Comparison of ENCODE assay signal across 8 cellular contexts in the genomic region with DNA sequence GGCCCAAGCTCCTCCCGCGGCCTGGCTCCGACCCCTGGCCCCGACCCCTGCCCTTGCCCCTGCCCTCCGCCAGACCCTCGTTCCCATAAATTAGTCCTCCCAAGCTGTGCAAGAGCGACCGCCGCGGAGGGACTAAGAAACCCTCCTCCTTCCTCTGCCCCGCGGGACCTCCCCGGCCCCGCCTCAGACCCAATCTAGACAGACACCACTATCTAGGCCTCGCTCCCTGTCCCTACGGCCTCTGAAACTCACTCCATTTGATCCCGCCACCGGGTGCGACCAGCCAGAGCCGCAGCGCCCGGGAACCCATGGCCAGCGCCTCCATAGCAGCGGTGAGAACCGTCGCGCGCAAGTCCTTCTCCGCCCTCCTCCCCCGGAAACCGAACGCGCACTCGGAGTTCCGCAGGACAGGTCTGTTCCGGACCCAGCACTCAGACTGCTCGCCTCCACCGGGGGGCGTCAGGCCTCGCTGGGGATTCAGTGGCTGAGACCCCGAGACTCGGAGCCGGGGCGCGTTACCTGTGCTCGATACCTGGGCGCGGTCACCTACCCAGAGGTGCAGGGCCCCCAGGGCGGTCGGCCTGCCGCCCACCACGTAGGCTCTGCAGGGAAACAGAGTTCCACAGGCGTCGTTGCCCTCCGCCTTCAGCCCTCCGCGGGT. TPM values are rescaled to one million over a fixed set of nuclear protein-coding genes. Genes with fewer than 3 reads are reported as not detected.
A peak's percentile ranks its signal among the peaks of the same experiment; 100 is the strongest.
DNase-seq lines count a peak whose midpoint lies in the region; ATAC-seq and TF ChIP-seq lines count a peak whose summit lies in the region.

A gene (minus strand): TSS at position 331 of the 661 bp plus-strand sequence. CDS start 6 bp downstream, at position 325.

- no peaks in the 10 kb centered on the region for H3F3A ChIP-seq in GM23338 (replicated peaks; ENCODE audit: low read depth)

- H3K27me3 ChIP-seq in GM23338 (ENCODE audit: insufficient read depth), result no peaks in the 10 kb centered on the region

- peak; percentile 96 for ATAC-seq in GM23338
- peak; percentile 92 for ATAC-seq in activated T-helper 17 cell treated with anti-CD3 and anti-CD28 coated beads, Interleukin-2, amount 50 U/mL, for 72 hours (replicated peaks)
- ATAC-seq in natural killer cell treated with Interleukin-12 subunit alpha and Interleukin-12 subunit beta and Interleukin-15 and Interleukin-18, amount 100 ng/mL, for 72 hours, result peak; percentile 96 to 97
- peak; percentile 95 for ATAC-seq in stimulated activated naive CD8-positive, alpha-beta T cell treated with anti-CD3 and anti-CD28 coated beads, Interleukin-15, Interleukin-2, amounts not matched to agents 100 U/mL and 50 U/mL, for 24 hours

- peaks cover 22% of the 10 kb centered on the region for H3K36me3 ChIP-seq in GM23338 (ENCODE audit: insufficient read depth)

- H3K9me2 ChIP-seq in GM23338 (ENCODE audit: insufficient read depth), result no peaks in the 10 kb centered on the region

- peaks cover 26% of the 10 kb centered on the region for H3K79me2 ChIP-seq in GM23338 (replicated peaks; ENCODE audit: insufficient read depth)

- H2AFZ ChIP-seq in GM23338, result peak within 1 kb of the TSS; percentile 96

- peaks cover 27% of the 10 kb centered on the region for H3K36me3 Mint-ChIP-seq in GM23338 (ENCODE audit: low read depth)
- H3K36me3 Mint-ChIP-seq in activated T-helper 17 cell treated with anti-CD3 and anti-CD28 coated beads, Interleukin-2, amount 50 U/mL, for 72 hours (ENCODE audit: low read depth), result peaks cover 51% of the 10 kb centered on the region
- H3K36me3 Mint-ChIP-seq in natural killer cell treated with Interleukin-12 subunit alpha and Interleukin-12 subunit beta and Interleukin-15 and Interleukin-18, amount 100 ng/mL, for 72 hours, result peaks cover 25% of the 10 kb centered on the region

- no peaks in the 10 kb centered on the region for H3K4me1 ChIP-seq in GM23338 (ENCODE audit: insufficient read depth)

- H3K27ac ChIP-seq in GM23338 (ENCODE audit: low read depth), result peak within 1 kb of the TSS; percentile 91

- peak within 1 kb of the TSS; percentile 100 for H3K27ac Mint-ChIP-seq in GM23338
- peak within 1 kb of the TSS; percentile 98 for H3K27ac Mint-ChIP-seq in activated T-helper 17 cell treated with anti-CD3 and anti-CD28 coated beads, Interleukin-2, amount 50 U/mL, for 72 hours
- H3K27ac Mint-ChIP-seq in natural killer cell treated with Interleukin-12 subunit alpha and Interleukin-12 subunit beta and Interleukin-15 and Interleukin-18, amount 100 ng/mL, for 72 hours, result peak within 1 kb of the TSS; percentile 83 to 92

- peak within 1 kb of the TSS; percentile 93 for H3K4me3 Mint-ChIP-seq in GM23338
- H3K4me3 Mint-ChIP-seq in activated T-helper 17 cell treated with anti-CD3 and anti-CD28 coated beads, Interleukin-2, amount 50 U/mL, for 72 hours, result peak within 1 kb of the TSS; percentile 99
- peak within 1 kb of the TSS; percentile 93 for H3K4me3 Mint-ChIP-seq in natural killer cell treated with Interleukin-12 subunit alpha and Interleukin-12 subunit beta and Interleukin-15 and Interleukin-18, amount 100 ng/mL, for 72 hours

- H4K20me1 ChIP-seq in GM23338 (replicated peaks; ENCODE audit: insufficient read depth), result 0 out of 2 replicates have a peak, but pooled peaks cover 4% of the 10 kb centered on the region

- peak within 1 kb of the TSS; percentile 77 for H3K4me3 ChIP-seq in GM23338

- H3K27me3 Mint-ChIP-seq in GM23338 (ENCODE audit: insufficient read depth, low read depth, poor library complexity), result no peaks in the 10 kb centered on the region
- no peaks in the 10 kb centered on the region for H3K27me3 Mint-ChIP-seq in activated T-helper 17 cell treated with anti-CD3 and anti-CD28 coated beads, Interleukin-2, amount 50 U/mL, for 72 hours
- H3K27me3 Mint-ChIP-seq in natural killer cell treated with Interleukin-12 subunit alpha and Interleukin-12 subunit beta and Interleukin-15 and Interleukin-18, amount 100 ng/mL, for 72 hours, result no peaks in the 10 kb centered on the region

- no peaks in the 10 kb centered on the region for H3K9me3 Mint-ChIP-seq in GM23338
- H3K9me3 Mint-ChIP-seq in activated T-helper 17 cell treated with anti-CD3 and anti-CD28 coated beads, Interleukin-2, amount 50 U/mL, for 72 hours, result no peaks in the 10 kb centered on the region
- H3K9me3 Mint-ChIP-seq in natural killer cell treated with Interleukin-12 subunit alpha and Interleukin-12 subunit beta and Interleukin-15 and Interleukin-18, amount 100 ng/mL, for 72 hours, result no peaks in the 10 kb centered on the region

- peaks cover 5% of the 10 kb centered on the region; the same call in 2 of the 3 replicates for H3K4me1 Mint-ChIP-seq in GM23338
- peaks cover 16% of the 10 kb centered on the region for H3K4me1 Mint-ChIP-seq in activated T-helper 17 cell treated with anti-CD3 and anti-CD28 coated beads, Interleukin-2, amount 50 U/mL, for 72 hours
- peaks cover 26 to 35% of the 10 kb centered on the region in 2 donors for H3K4me1 Mint-ChIP-seq in natural killer cell treated with Interleukin-12 subunit alpha and Interleukin-12 subunit beta and Interleukin-15 and Interleukin-18, amount 100 ng/mL, for 72 hours (ENCODE audit: low read depth in 2 of 2)

- peak; percentile 48 to 76 for TF ChIP-seq CTCF in GM23338 (conservative IDR thresholded peaks at IDR 0.05; ENCODE audit: low read depth in 2 of 2)

- peak within 1 kb of the TSS; percentile 99 for H3K4me2 ChIP-seq in GM23338

- peak; percentile 87 for DNase-seq in EH (ENCODE audit: low read depth)
- DNase-seq in GM23338 (ENCODE audit: low spot score), result peak; percentile 97
- peak; percentile 86 for DNase-seq in LHCN-M2 (ENCODE audit: low read depth)
- DNase-seq in RPMI8226, result peak; percentile 94
- DNase-seq in fibroblast of peridontal ligament (ENCODE audit: extremely low read depth), result peak; percentile 83
- peak; percentile 88 for DNase-seq in natural killer cell treated with Interleukin-12 subunit alpha and Interleukin-12 subunit beta and Interleukin-15 and Interleukin-18, amount 100 ng/mL, for 72 hours (ENCODE audit: low spot score)
- peak; percentile 92 for DNase-seq in stimulated activated naive CD8-positive, alpha-beta T cell treated with anti-CD3 and anti-CD28 coated beads, Interleukin-15, Interleukin-2, amounts not matched to agents 100 U/mL and 50 U/mL, for 24 hours

TF ChIP-seq in GM23338, 12 proteins besides CTCF, POLR2A, EP300 and RAD21 (continues in another document):
- peak; percentile 75 for TF ChIP-seq CREB1 (CRISPR knock-in tag; IDR thresholded peaks at IDR 0.05; ENCODE audit: low read depth)
- TF ChIP-seq EZH2phosphoT487 (IDR thresholded peaks at IDR 0.05; ENCODE audit: unreplicated experiment), result no peak

RNA-seq across cellular contexts. Expression of the gene that starts here (rescaled TPM):
- 40.7 and 50.5 TPM in 2 replicates for total RNA-seq in GM23338 (2014; rRNA removed; shearing (Covaris generic))
- polyA plus RNA-seq in GM23338 (2016; fragmentation: Nextera tagmentation; extraction: Ambion mirVana), result 120 and 132 TPM in 2 replicates
- total RNA-seq in LHCN-M2 (2014; rRNA removed), result 34.6 and 35.0 TPM in 2 replicates
- polyA plus RNA-seq in LHCN-M2 (2012), result 26.8 TPM
- 10 to 100 TPM; 43.5 to 55.7 TPM for total RNA-seq in activated T-helper 17 cell treated with anti-CD3 and anti-CD28 coated beads, Interleukin-2, amount 50 U/mL, for 72 hours
- 10 to 100 TPM; 40.6 to 46.1 TPM for total RNA-seq in natural killer cell treated with Interleukin-12 subunit alpha and Interleukin-12 subunit beta and Interleukin-15 and Interleukin-18, amount 100 ng/mL, for 72 hours

Comparison
In these comparisons a context has a peak if more than half of its experiments do, and no peak if none do; other contexts are left out.
1. Peak in every context shown above with its lines: DNase-seq, ATAC-seq, H3K4me3 ChIP-seq and H3K27ac ChIP-seq.